ENCODE assay signal across 1 cellular context in genomic region chr18:57533399-57533884, GRCh38.
TF ChIP-seq lines count a peak whose summit lies in the region.

No MANE protein-coding gene starts in this region.

TF ChIP-seq in HepG2, 621 proteins besides CTCF, POLR2A, EP300 and RAD21 (continued from another document and continues in another):
- TF ChIP-seq ZNF414 (CRISPR knock-in tag; IDR thresholded peaks at IDR 0.05) = no peak
- peak; percentile 43; the same call in 1 of the 2 replicates for TF ChIP-seq PHF8 (CRISPR knock-in tag; IDR thresholded peaks at IDR 0.05)
- no peak for TF ChIP-seq DRAP1 (CRISPR knock-in tag; IDR thresholded peaks at IDR 0.05)
- TF ChIP-seq RFXANK (CRISPR knock-in tag; IDR thresholded peaks at IDR 0.05) = no peak
- 0 out of 2 replicates have a peak, but pooled peaks have one; percentile 29 for TF ChIP-seq ZNF556 (CRISPR knock-in tag; IDR thresholded peaks at IDR 0.05; ENCODE audit: borderline replicate concordance)
- TF ChIP-seq CENPT (CRISPR knock-in tag; IDR thresholded peaks at IDR 0.05; ENCODE audit: low read depth) = no peak
- TF ChIP-seq NR0B2 (CRISPR knock-in tag; IDR thresholded peaks at IDR 0.05) = no peak
- TF ChIP-seq ZMAT5 (CRISPR knock-in tag; IDR thresholded peaks at IDR 0.05; ENCODE audit: borderline replicate concordance, low read depth) = no peak
- TF ChIP-seq ZNF362 (CRISPR knock-in tag; IDR thresholded peaks at IDR 0.05; ENCODE audit: borderline replicate concordance) = peak; percentile 75
- no peak for TF ChIP-seq ARHGAP35 (CRISPR knock-in tag; IDR thresholded peaks at IDR 0.05; ENCODE audit: borderline replicate concordance)
- no peak for TF ChIP-seq NFIC (IDR thresholded peaks at IDR 0.05; ENCODE audit: low read length)
- TF ChIP-seq PAXIP1 (CRISPR knock-in tag; conservative IDR thresholded peaks at IDR 0.05) = no peak; the same call in 1 of the 2 replicates
- no peak for TF ChIP-seq ZNF430 (CRISPR knock-in tag; IDR thresholded peaks at IDR 0.05)
- no peak for TF ChIP-seq ZNF230 (CRISPR knock-in tag; IDR thresholded peaks at IDR 0.05)
- no peak for TF ChIP-seq ZFP1 (CRISPR knock-in tag; IDR thresholded peaks at IDR 0.05)
- no peak for TF ChIP-seq ZNF180 (CRISPR knock-in tag; IDR thresholded peaks at IDR 0.05; ENCODE audit: borderline replicate concordance, low read depth)
- TF ChIP-seq ZNF781 (CRISPR knock-in tag; IDR thresholded peaks at IDR 0.05; ENCODE audit: borderline replicate concordance, not compliant biosample characterization) = no peak
- no peak for TF ChIP-seq NKX3-1 (CRISPR knock-in tag; IDR thresholded peaks at IDR 0.05)
- no peak for TF ChIP-seq ZBTB37 (CRISPR knock-in tag; IDR thresholded peaks at IDR 0.05)
- no peak for TF ChIP-seq SRSF1 (optimal IDR thresholded peaks at IDR 0.05; ENCODE audit: low read depth, low read length)
- no peak for TF ChIP-seq ETV6 (CRISPR knock-in tag; conservative IDR thresholded peaks at IDR 0.05)
- no peak for TF ChIP-seq NFE2L1 (CRISPR knock-in tag; IDR thresholded peaks at IDR 0.05; ENCODE audit: borderline replicate concordance)
- no peak for TF ChIP-seq GABPA (IDR thresholded peaks at IDR 0.05; ENCODE audit: low read depth, low read length)
- TF ChIP-seq GABPA (CRISPR knock-in tag; IDR thresholded peaks at IDR 0.05; ENCODE audit: low read depth) = no peak
- no peak for TF ChIP-seq AGO2 (optimal IDR thresholded peaks at IDR 0.05; ENCODE audit: low read depth, low read length)
- TF ChIP-seq ZNF7 (CRISPR knock-in tag; IDR thresholded peaks at IDR 0.05) = no peak
- 0 out of 2 replicates have a peak, but pooled peaks have one; percentile 9 for TF ChIP-seq PATZ1 (CRISPR knock-in tag; IDR thresholded peaks at IDR 0.05)
- no peak for TF ChIP-seq XRCC5 (optimal IDR thresholded peaks at IDR 0.05; ENCODE audit: low read length)
- TF ChIP-seq U2AF1 (optimal IDR thresholded peaks at IDR 0.05; ENCODE audit: low read depth, low read length) = no peak
- no peak for TF ChIP-seq TFDP1 (CRISPR knock-in tag; IDR thresholded peaks at IDR 0.05; ENCODE audit: borderline replicate concordance)
- 0 out of 2 replicates have a peak, but pooled peaks have one; percentile 30 for TF ChIP-seq MTA1 (CRISPR knock-in tag; IDR thresholded peaks at IDR 0.05; ENCODE audit: borderline replicate concordance)
- TF ChIP-seq PHF21A (CRISPR knock-in tag; IDR thresholded peaks at IDR 0.05) = peak; percentile 40; the same call in 1 of the 2 replicates
- no peak for TF ChIP-seq TFAP4 (IDR thresholded peaks at IDR 0.05; ENCODE audit: borderline replicate concordance, low read depth)
- TF ChIP-seq ZFAT (CRISPR knock-in tag; conservative IDR thresholded peaks at IDR 0.05) = no peak
- no peak for TF ChIP-seq KDM4B (CRISPR knock-in tag; IDR thresholded peaks at IDR 0.05)
- no peak for TF ChIP-seq ZFP36L1 (CRISPR knock-in tag; IDR thresholded peaks at IDR 0.05)
- TF ChIP-seq ZNF747 (CRISPR knock-in tag; IDR thresholded peaks at IDR 0.05; ENCODE audit: borderline replicate concordance) = no peak
- TF ChIP-seq ATF1 (CRISPR knock-in tag; IDR thresholded peaks at IDR 0.05) = no peak
- TF ChIP-seq ZNF207 (IDR thresholded peaks at IDR 0.05; ENCODE audit: borderline replicate concordance) = no peak
- 0 out of 2 replicates have a peak, but pooled peaks have one; percentile 24 for TF ChIP-seq FOXK1 (CRISPR knock-in tag; IDR thresholded peaks at IDR 0.05; ENCODE audit: borderline replicate concordance, low read depth)
- no peak for TF ChIP-seq ZNF235 (CRISPR knock-in tag; IDR thresholded peaks at IDR 0.05; ENCODE audit: borderline replicate concordance)
- 0 out of 2 replicates have a peak, but pooled peaks have one; percentile 54 for TF ChIP-seq ZNF318 (CRISPR knock-in tag; IDR thresholded peaks at IDR 0.05)
- no peak for TF ChIP-seq NR2F1 (CRISPR knock-in tag; IDR thresholded peaks at IDR 0.05)
